ENCODE assay signal across 8 cellular contexts in genomic region chr13:40445557-40445990, GRCh38.
DNase-seq lines count a peak whose midpoint lies in the region; ATAC-seq, FAIRE-seq and TF ChIP-seq lines count a peak whose summit lies in the region.

No MANE protein-coding gene starts in this region.

- intact Hi-C loops in right lobe of liver (cut with DNase I) = no loop called here
- intact Hi-C loops in HepG2 (cut with micrococcal nuclease; ENCODE audit: unreplicated experiment) = no loop called here

- no TSS peak for BruUV-seq in HepG2 (replicated peaks; lab: Mats Ljungman, UMichigan)

- no peak overlapping the region for H3K27ac ChIP-seq in right lobe of liver
- no peak overlapping the region for H3K27ac ChIP-seq in HepG2 (ENCODE audit: extremely low read length, insufficient read depth, low read length)
- H3K27ac ChIP-seq in trophoblast cell (ENCODE audit: low read depth, low read length) = no peak overlapping the region

- H3K4me3 ChIP-seq in right lobe of liver (no peak overlapping the region), HepG2 (replicated peaks in 1 of 3; ENCODE audit: insufficient read depth in 1 of 3, low read depth in 2 of 3, low read length in 3 of 3) (no peak overlapping the region), trophoblast cell (ENCODE audit: low read depth, low read length) (no peak overlapping the region)

- ATAC-seq in right lobe of liver (peak in 3 of 4 donors; percentile 33 to 65 (median 62)), HepG2 (no peak), HG02763 (IDR thresholded peaks at IDR 0.05; ENCODE audit: unreplicated experiment) (peak; percentile 97)
- ATAC-seq in effector memory CD8-positive, alpha-beta T cell (replicated peaks) = peak; percentile 76

- in situ Hi-C loops in HepG2 (cut with HindIII; ENCODE audit: extremely low pct_ligation_motif_present, low pct_unique_long_range_greater_than_20kb) = no loop called here

- H3K9me3 ChIP-seq in right lobe of liver = no peaks in the 10 kb centered on the region
- peaks cover 7% of the 10 kb centered on the region; the same call in 1 of the 2 replicates for H3K9me3 ChIP-seq in HepG2 (ENCODE audit: low read length)
- peaks cover 6% of the 10 kb centered on the region for H3K9me3 ChIP-seq in trophoblast cell (ENCODE audit: insufficient read depth, low read depth, low read length)

- H4K12ac ChIP-seq in trophoblast cell (ENCODE audit: low read depth, low read length) = no peak overlapping the region

- peaks cover 11% of the 10 kb centered on the region for H3K79me1 ChIP-seq in trophoblast cell (ENCODE audit: low read length)

- no peaks in the 10 kb centered on the region for H3K79me2 ChIP-seq in HepG2 (ENCODE audit: insufficient read depth, low read length)
- no peaks in the 10 kb centered on the region for H3K79me2 ChIP-seq in trophoblast cell (ENCODE audit: control insufficient read depth, insufficient read depth, low read length, poor library complexity)

- H3K27ac Mint-ChIP-seq in effector memory CD8-positive, alpha-beta T cell = peak overlapping the region; percentile 2 to 52

- H2BK120ac ChIP-seq in trophoblast cell (ENCODE audit: insufficient read depth, low read length, poor library complexity) = peak overlapping the region; percentile 74

- H3K36me3 ChIP-seq in right lobe of liver = no peaks in the 10 kb centered on the region
- no peaks in the 10 kb centered on the region for H3K36me3 ChIP-seq in HepG2 (replicated peaks in 1 of 2; ENCODE audit: control insufficient read depth in 1 of 2, insufficient read depth in 2 of 2, low read length in 2 of 2)
- peaks cover 2 to 3% of the 10 kb centered on the region in 2 experiments for H3K36me3 ChIP-seq in trophoblast cell (ENCODE audit: control insufficient read depth in 1 of 2, insufficient read depth in 2 of 2, low read length in 2 of 2)

- 73% methylated on average over 7 of the region's 11 CpGs for WGBS in right lobe of liver (ENCODE audit: insufficient coverage, low coverage, low lambda C conversion rate, missing lambda C conversion rate)
- WGBS in HepG2 (ENCODE audit: low lambda C conversion rate) = 86% methylated on average over 11 of the region's 11 CpGs
- WGBS in trophoblast cell (ENCODE audit: extremely low coverage, insufficient coverage, insufficient read length) = no CpG with 5 or more reads among the region's 11 CpGs

- H3K4me1 ChIP-seq in right lobe of liver (peaks cover 0 to 21% (median 9%) of the 10 kb centered on the region in 4 donors), HepG2 (ENCODE audit: insufficient read depth, low read length) (peaks cover 23% of the 10 kb centered on the region), trophoblast cell (ENCODE audit: control insufficient read depth in 1 of 2, insufficient read depth in 2 of 2, low read length in 2 of 2) (peaks cover 9 to 19% of the 10 kb centered on the region in 2 experiments)

- H3K4ac ChIP-seq in trophoblast cell (ENCODE audit: low read depth, low read length) = no peak overlapping the region

- no peak overlapping the region for H3K23ac ChIP-seq in trophoblast cell (ENCODE audit: low read length)

- peak overlapping the region; percentile 55 for H3K14ac ChIP-seq in trophoblast cell (ENCODE audit: low read length)

- FAIRE-seq in HepG2 (lab: Jason Lieb, UNC) = no peak

- peak overlapping the region in 1 of 2 donors; percentile 57 for H3K4me3 Mint-ChIP-seq in effector memory CD8-positive, alpha-beta T cell

- no peak for TF ChIP-seq CTCF in right lobe of liver (IDR thresholded peaks at IDR 0.05)
- TF ChIP-seq CTCF in HepG2 (CRISPR knock-in tag; IDR thresholded peaks at IDR 0.05) = no peak

- peaks cover 11% of the 10 kb centered on the region in 2 donors for H3K4me1 Mint-ChIP-seq in effector memory CD8-positive, alpha-beta T cell (ENCODE audit: low read depth in 2 of 2)

- TF ChIP-seq RAD21 in HepG2 (CRISPR knock-in tag; IDR thresholded peaks at IDR 0.05) = no peak

- H3K9me3 Mint-ChIP-seq in effector memory CD8-positive, alpha-beta T cell = no peaks in the 10 kb centered on the region

- H3K9ac ChIP-seq in HepG2 (ENCODE audit: insufficient read depth, low read depth, low read length) (no peak overlapping the region), trophoblast cell (ENCODE audit: low read length) (no peak overlapping the region)

- H3K4me2 ChIP-seq in HepG2 (ENCODE audit: low read depth, low read length) (no peak overlapping the region), trophoblast cell (ENCODE audit: low read length) (no peak overlapping the region)

- H3K27me3 ChIP-seq in right lobe of liver (no peaks in the 10 kb centered on the region), HepG2 (ENCODE audit: control insufficient read depth in 1 of 2, insufficient read depth in 2 of 2, low read length in 2 of 2) (no peaks in the 10 kb centered on the region), trophoblast cell (ENCODE audit: insufficient read depth, low read length) (no peaks in the 10 kb centered on the region)

- TF ChIP-seq EP300 in HepG2 (IDR thresholded peaks at IDR 0.05; ENCODE audit: low read depth in 2 of 2, low read length in 2 of 2) (no peak), HepG2 (CRISPR knock-in tag; IDR thresholded peaks at IDR 0.05; ENCODE audit: borderline replicate concordance) (no peak)

- POLR2A ChIA-PET in HepG2 (lab: Yijun Ruan, JAX) = no interaction called here

- TF ChIP-seq POLR2A in right lobe of liver (IDR thresholded peaks at IDR 0.05) (no peak), HepG2 (IDR thresholded peaks at IDR 0.05; ENCODE audit: insufficient read depth in 1 of 2, low read depth in 2 of 2, low read length in 2 of 2) (no peak)

- H2BK5ac ChIP-seq in trophoblast cell (ENCODE audit: low read depth, low read length, poor library complexity) = peak overlapping the region; percentile 31

- H2AFZ ChIP-seq in HepG2 (ENCODE audit: low read length) (no peak overlapping the region), trophoblast cell (ENCODE audit: insufficient read depth, low read length, poor library complexity) (peak overlapping the region; percentile 69)

- H4K91ac ChIP-seq in trophoblast cell (ENCODE audit: low read depth, low read length) = peak overlapping the region; percentile 70

- H3K18ac ChIP-seq in trophoblast cell (ENCODE audit: low read length) = peak overlapping the region; percentile 14

- H4K8ac ChIP-seq in trophoblast cell (ENCODE audit: low read depth, low read length) = no peak overlapping the region

- peak overlapping the region; percentile 96 for H2BK12ac ChIP-seq in trophoblast cell (ENCODE audit: low read length)

- no peaks in the 10 kb centered on the region for H4K20me1 ChIP-seq in HepG2 (ENCODE audit: insufficient read depth, low read length)

- DNase-seq in right lobe of liver (peak in 1 of 3 donors; percentile 62), HepG2 (ENCODE audit: low spot score) (no peak), NCI-H2029 treated with DMSO at 0.1 percent for 48 hours (lab: John Stamatoyannopoulos, UW) (peak; percentile 16), trophoblast cell (peak; percentile 95 to 96), NCI-H69 (lab: John Stamatoyannopoulos, UW) (no peak), NCI-H1436 (lab: John Stamatoyannopoulos, UW) (no peak)
- DNase-seq in effector memory CD8-positive, alpha-beta T cell = no peak

- H2AK5ac ChIP-seq in trophoblast cell (ENCODE audit: low read length) = peak overlapping the region; percentile 94

- no peaks in the 10 kb centered on the region for H3K36me3 Mint-ChIP-seq in effector memory CD8-positive, alpha-beta T cell (ENCODE audit: insufficient read depth)

- H3K27me3 Mint-ChIP-seq in effector memory CD8-positive, alpha-beta T cell = no peaks in the 10 kb centered on the region

- CTCF ChIA-PET in HepG2 (lab: Yijun Ruan, JAX; ENCODE audit: low intra/inter-chr PET ratio, low total read pairs) = no interaction called here

TF ChIP-seq in HepG2, 621 proteins besides CTCF, POLR2A, EP300 and RAD21:
- TF ChIP-seq ZNF589 (CRISPR knock-in tag; conservative IDR thresholded peaks at IDR 0.05) = no peak
- TF ChIP-seq ARNT (IDR thresholded peaks at IDR 0.05) = no peak
- no peak for TF ChIP-seq RARA (CRISPR knock-in tag; IDR thresholded peaks at IDR 0.05)
- no peak for TF ChIP-seq GLMP (CRISPR knock-in tag; IDR thresholded peaks at IDR 0.05; ENCODE audit: borderline replicate concordance)
- TF ChIP-seq ZNF841 (CRISPR knock-in tag; IDR thresholded peaks at IDR 0.05; ENCODE audit: borderline replicate concordance) = no peak
- TF ChIP-seq ZNF333 (CRISPR knock-in tag; IDR thresholded peaks at IDR 0.05; ENCODE audit: borderline replicate concordance) = no peak
- TF ChIP-seq SKI (IDR thresholded peaks at IDR 0.05; ENCODE audit: partially characterized antibody) = no peak

Comparison
In these comparisons a context has a peak if more than half of its experiments do, and no peak if none do; other contexts are left out.
1. DNase-seq: peak in NCI-H2029 treated with DMSO at 0.1 percent for 48 hours (single experiment) and trophoblast cell (2 of 2); none in HepG2 (single experiment), effector memory CD8-positive, alpha-beta T cell (0 of 3), NCI-H69 (single experiment) and NCI-H1436 (single experiment).